In the genomic region with DNA sequence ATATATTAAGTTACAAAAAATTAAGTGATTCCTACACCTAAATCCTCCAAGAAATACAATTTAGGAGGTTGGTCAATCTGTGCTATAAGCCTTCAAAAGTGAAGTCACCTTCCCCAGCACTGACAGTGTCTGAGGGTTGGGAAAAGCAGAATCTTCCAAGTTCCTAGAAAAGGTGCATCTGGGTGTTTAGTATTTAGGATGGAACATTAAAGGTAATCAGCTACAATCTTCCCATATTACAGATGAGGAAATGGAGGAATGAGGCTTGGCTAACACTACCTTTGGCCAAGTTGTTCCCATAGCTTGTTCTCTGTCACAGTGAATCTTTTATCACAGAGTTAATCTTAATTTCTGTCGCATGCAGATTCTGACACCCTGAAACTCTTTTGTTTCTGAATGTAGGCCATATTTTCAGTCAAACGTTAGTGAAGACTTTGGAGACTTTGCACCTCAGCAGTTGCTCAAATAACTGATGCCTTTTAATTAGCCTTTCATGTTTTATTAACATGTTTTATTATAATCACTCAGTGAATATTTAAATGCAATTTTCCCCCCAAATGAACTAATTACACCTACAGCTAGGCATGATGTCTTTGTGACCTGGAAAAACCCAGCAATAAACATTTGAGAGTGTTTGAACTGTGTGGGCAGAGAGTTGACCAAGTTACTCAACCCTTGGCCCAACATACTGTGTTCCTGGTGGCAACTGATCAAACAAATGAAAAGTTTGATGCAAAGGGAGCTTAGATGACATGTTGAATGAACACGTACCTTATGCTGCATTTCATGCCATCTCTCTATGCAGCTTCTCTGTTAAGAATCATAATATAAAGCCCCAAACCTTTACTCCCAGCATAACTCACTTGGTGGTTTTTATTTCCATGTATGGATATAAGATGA, we compare ENCODE assay signal across 1 cellular context.
TF ChIP-seq lines count a peak whose summit lies in the region.

No MANE protein-coding gene starts in this region.

TF ChIP-seq in SK-N-SH treated with all-trans-retinoic acid at 6 μM for 48 hours, 23 proteins besides CTCF, POLR2A, EP300 and RAD21 (continued from another document):
- TF ChIP-seq, protein P1, sequence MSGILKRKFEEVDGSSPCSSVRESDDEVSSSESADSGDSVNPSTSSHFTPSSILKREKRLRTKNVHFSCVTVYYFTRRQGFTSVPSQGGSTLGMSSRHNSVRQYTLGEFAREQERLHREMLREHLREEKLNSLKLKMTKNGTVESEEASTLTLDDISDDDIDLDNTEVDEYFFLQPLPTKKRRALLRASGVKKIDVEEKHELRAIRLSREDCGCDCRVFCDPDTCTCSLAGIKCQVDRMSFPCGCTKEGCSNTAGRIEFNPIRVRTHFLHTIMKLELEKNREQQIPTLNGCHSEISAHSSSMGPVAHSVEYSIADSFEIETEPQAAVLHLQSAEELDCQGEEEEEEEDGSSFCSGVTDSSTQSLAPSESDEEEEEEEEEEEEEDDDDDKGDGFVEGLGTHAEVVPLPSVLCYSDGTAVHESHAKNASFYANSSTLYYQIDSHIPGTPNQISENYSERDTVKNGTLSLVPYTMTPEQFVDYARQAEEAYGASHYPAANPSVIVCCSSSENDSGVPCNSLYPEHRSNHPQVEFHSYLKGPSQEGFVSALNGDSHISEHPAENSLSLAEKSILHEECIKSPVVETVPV (CRISPR knock-in tag; IDR thresholded peaks at IDR 0.05) = no peak
- TF ChIP-seq ZC3H10 (CRISPR knock-in tag; IDR thresholded peaks at IDR 0.05) = no peak
- no peak for TF ChIP-seq RARB (CRISPR knock-in tag; IDR thresholded peaks at IDR 0.05)
- TF ChIP-seq ZFP3 (CRISPR knock-in tag; IDR thresholded peaks at IDR 0.05) = no peak
- TF ChIP-seq ISL1 (CRISPR knock-in tag; IDR thresholded peaks at IDR 0.05) = no peak
- no peak for TF ChIP-seq ZNF8 (CRISPR knock-in tag; IDR thresholded peaks at IDR 0.05)
- no peak for TF ChIP-seq TCF4 (CRISPR knock-in tag; IDR thresholded peaks at IDR 0.05; ENCODE audit: borderline replicate concordance)
- TF ChIP-seq, protein P2, sequence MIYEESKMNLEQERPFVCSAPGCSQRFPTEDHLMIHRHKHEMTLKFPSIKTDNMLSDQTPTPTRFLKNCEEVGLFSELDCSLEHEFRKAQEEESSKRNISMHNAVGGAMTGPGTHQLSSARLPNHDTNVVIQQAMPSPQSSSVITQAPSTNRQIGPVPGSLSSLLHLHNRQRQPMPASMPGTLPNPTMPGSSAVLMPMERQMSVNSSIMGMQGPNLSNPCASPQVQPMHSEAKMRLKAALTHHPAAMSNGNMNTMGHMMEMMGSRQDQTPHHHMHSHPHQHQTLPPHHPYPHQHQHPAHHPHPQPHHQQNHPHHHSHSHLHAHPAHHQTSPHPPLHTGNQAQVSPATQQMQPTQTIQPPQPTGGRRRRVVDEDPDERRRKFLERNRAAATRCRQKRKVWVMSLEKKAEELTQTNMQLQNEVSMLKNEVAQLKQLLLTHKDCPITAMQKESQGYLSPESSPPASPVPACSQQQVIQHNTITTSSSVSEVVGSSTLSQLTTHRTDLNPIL (CRISPR knock-in tag; IDR thresholded peaks at IDR 0.05; ENCODE audit: low read depth) = no peak
- TF ChIP-seq, protein P3, sequence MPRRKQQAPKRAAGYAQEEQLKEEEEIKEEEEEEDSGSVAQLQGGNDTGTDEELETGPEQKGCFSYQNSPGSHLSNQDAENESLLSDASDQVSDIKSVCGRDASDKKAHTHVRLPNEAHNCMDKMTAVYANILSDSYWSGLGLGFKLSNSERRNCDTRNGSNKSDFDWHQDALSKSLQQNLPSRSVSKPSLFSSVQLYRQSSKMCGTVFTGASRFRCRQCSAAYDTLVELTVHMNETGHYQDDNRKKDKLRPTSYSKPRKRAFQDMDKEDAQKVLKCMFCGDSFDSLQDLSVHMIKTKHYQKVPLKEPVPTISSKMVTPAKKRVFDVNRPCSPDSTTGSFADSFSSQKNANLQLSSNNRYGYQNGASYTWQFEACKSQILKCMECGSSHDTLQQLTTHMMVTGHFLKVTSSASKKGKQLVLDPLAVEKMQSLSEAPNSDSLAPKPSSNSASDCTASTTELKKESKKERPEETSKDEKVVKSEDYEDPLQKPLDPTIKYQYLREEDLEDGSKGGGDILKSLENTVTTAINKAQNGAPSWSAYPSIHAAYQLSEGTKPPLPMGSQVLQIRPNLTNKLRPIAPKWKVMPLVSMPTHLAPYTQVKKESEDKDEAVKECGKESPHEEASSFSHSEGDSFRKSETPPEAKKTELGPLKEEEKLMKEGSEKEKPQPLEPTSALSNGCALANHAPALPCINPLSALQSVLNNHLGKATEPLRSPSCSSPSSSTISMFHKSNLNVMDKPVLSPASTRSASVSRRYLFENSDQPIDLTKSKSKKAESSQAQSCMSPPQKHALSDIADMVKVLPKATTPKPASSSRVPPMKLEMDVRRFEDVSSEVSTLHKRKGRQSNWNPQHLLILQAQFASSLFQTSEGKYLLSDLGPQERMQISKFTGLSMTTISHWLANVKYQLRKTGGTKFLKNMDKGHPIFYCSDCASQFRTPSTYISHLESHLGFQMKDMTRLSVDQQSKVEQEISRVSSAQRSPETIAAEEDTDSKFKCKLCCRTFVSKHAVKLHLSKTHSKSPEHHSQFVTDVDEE (CRISPR knock-in tag; IDR thresholded peaks at IDR 0.05) = no peak
- TF ChIP-seq, protein P4, sequence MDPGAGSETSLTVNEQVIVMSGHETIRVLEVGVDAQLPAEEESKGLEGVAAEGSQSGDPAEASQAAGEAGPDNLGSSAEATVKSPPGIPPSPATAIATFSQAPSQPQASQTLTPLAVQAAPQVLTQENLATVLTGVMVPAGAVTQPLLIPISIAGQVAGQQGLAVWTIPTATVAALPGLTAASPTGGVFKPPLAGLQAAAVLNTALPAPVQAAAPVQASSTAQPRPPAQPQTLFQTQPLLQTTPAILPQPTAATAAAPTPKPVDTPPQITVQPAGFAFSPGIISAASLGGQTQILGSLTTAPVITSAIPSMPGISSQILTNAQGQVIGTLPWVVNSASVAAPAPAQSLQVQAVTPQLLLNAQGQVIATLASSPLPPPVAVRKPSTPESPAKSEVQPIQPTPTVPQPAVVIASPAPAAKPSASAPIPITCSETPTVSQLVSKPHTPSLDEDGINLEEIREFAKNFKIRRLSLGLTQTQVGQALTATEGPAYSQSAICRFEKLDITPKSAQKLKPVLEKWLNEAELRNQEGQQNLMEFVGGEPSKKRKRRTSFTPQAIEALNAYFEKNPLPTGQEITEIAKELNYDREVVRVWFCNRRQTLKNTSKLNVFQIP (CRISPR knock-in tag; IDR thresholded peaks at IDR 0.05; ENCODE audit: borderline replicate concordance, low read depth) = no peak
